19 cellular contexts compared by ENCODE assay signal in the genomic region with DNA sequence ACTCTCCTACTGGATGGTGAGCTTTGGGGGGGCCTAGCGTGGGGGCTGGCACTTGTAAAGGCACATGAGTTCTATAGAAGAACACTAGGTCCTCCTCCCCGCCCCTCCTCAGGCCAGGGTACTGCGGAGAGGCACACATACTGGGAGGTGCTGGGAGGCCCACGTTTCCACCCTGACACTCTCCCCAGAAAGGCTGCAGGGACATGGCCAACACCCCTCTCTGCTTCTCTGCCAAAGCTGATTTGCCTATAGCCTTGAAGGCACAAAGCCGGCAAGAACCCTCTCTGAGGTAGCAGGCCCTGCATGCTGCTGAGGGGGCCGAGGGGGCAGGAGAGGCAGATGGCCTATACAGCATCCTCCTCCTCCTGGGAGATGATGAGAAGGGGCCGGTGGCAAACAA.
"Had no signal": no experiment of that assay in that cellular context is flagged by ENCODE, and none has a peak within 500 bp of the region (broad histone marks: within the 10 kb centered on the region; RNA-seq: fewer than 3 reads in every experiment).

No MANE protein-coding gene starts in this region.

- H3K4me3 ChIP-seq: coronary artery, dorsolateral prefrontal cortex, esophagus squamous epithelium, gastrocnemius medialis, heart right ventricle, left lung, lower lobe of right lung, mucosa of descending colon had no signal

- H3K36me3 ChIP-seq: esophagus squamous epithelium, gastrocnemius medialis, heart right ventricle, left lung, lower lobe of right lung had no signal

- H3K9me3 ChIP-seq: mucosa of descending colon had no signal

- H3K4me1 ChIP-seq: esophagus squamous epithelium, gastrocnemius medialis, heart right ventricle, left lung, lower lobe of right lung had no signal

- DNase-seq: dermis blood vessel endothelial cell; dorsolateral prefrontal cortex; effector CD4-positive, alpha-beta T cell; effector memory CD4-positive, alpha-beta T cell; esophagus squamous epithelium; foreskin fibroblast; foreskin melanocyte; gastrocnemius medialis; glutamatergic neuron; head of caudate nucleus; heart right ventricle; hippocampal formation; left cardiac atrium; left lung; left ventricle myocardium superior; lower lobe of right lung; mesenchymal stem cell; mucosa of descending colon had no signal

- H3K27ac ChIP-seq: coronary artery, dorsolateral prefrontal cortex, esophagus squamous epithelium, gastrocnemius medialis, heart right ventricle, left lung, lower lobe of right lung had no signal
